Comparison of ENCODE assay signal across 22 cellular contexts in genomic region chr11:34899633-34900016, GRCh38. TPM values are rescaled to one million over a fixed set of nuclear protein-coding genes. Genes with fewer than 3 reads are reported as not detected.
A peak's percentile ranks its signal among the peaks of the same experiment; 100 is the strongest.
DNase-seq lines count a peak whose midpoint lies in the region; ATAC-seq, FAIRE-seq and TF ChIP-seq lines count a peak whose summit lies in the region.
"Had no signal": no experiment of that assay in that cellular context is flagged by ENCODE, and none has a peak within 500 bp of the region (broad histone marks: within the 10 kb centered on the region; RNA-seq: fewer than 3 reads in every experiment).

No MANE protein-coding gene starts in this region.

- TF ChIP-seq RAD21 in GM12878 (IDR thresholded peaks at IDR 0.05; ENCODE audit: insufficient read depth, low read depth, low read length): no peak

- no peak for TF ChIP-seq EP300 in GM12878 (IDR thresholded peaks at IDR 0.05; ENCODE audit: borderline replicate concordance in 1 of 2, control insufficient read depth in 1 of 2, low read depth in 2 of 2, low read length in 2 of 2)

- ATAC-seq in activated CD8-positive, alpha-beta T cell treated with anti-CD3 and anti-CD28 coated beads for 36 hours: no peak
- ATAC-seq in activated CD8-positive, alpha-beta T cell treated with anti-CD3 and anti-CD28 coated beads, Interleukin-2, amount 10 ng/mL, durations not matched to agents 7 days and 5 days: no peak
- no peak for ATAC-seq in GM12878
- no peak for ATAC-seq in HG03039 (IDR thresholded peaks at IDR 0.05; ENCODE audit: unreplicated experiment)
- no peak for ATAC-seq in GM19035 (IDR thresholded peaks at IDR 0.05; ENCODE audit: unreplicated experiment)

- no peak for TF ChIP-seq CTCF in activated CD8-positive, alpha-beta T cell treated with anti-CD3 and anti-CD28 coated beads for 36 hours (IDR thresholded peaks at IDR 0.05)
- TF ChIP-seq CTCF in GM12878 (IDR thresholded peaks at IDR 0.05 in 2 of 3, conservative IDR thresholded peaks at IDR 0.05 in 1 of 3; ENCODE audit: control insufficient read depth in 2 of 3, extremely low read depth in 1 of 3, insufficient read depth in 1 of 3, low read depth in 3 of 3, low read length in 3 of 3): no peak

- CTCF ChIA-PET in activated CD8-positive, alpha-beta T cell treated with anti-CD3 and anti-CD28 coated beads for 36 hours (lab: Charles Lee): interaction anchor here (1.2 to 1.9 kb wide), 3 partner anchors 18 to 314 kb away, joined by 3 to 5 read pairs (median 3); no protein-coding TSS in a partner anchor
- CTCF ChIA-PET in activated CD8-positive, alpha-beta T cell treated with anti-CD3 and anti-CD28 coated beads, Interleukin-2, amount 10 ng/mL, durations not matched to agents 7 days and 5 days (lab: Charles Lee): interaction anchor here (1.0 to 1.2 kb wide), 2 partner anchors 9 to 13 kb away, joined by 3 to 4 read pairs; no protein-coding TSS in a partner anchor
- CTCF ChIA-PET in GM12878 (lab: Yijun Ruan, JAX): interaction anchor here (0.9 to 1.6 kb wide), 2 partner anchors 312 to 314 kb away, joined by 3 to 4 read pairs; no protein-coding TSS in a partner anchor

- H4K20me1 ChIP-seq in GM12878 (ENCODE audit: control insufficient read depth, insufficient read depth): no peaks in the 10 kb centered on the region

- no peaks in the 10 kb centered on the region for H3K27me3 Mint-ChIP-seq in activated CD8-positive, alpha-beta T cell treated with anti-CD3 and anti-CD28 coated beads for 36 hours
- H3K27me3 Mint-ChIP-seq in activated CD8-positive, alpha-beta T cell treated with anti-CD3 and anti-CD28 coated beads, Interleukin-2, amount 10 ng/mL, durations not matched to agents 7 days and 5 days (ENCODE audit: low read depth): no peaks in the 10 kb centered on the region
- H3K27me3 Mint-ChIP-seq: activated CD4-positive, alpha-beta memory T cell treated with anti-CD3 and anti-CD28 coated beads, Interleukin-2, amount 10 ng/mL, durations not matched to agents 7 days and 5 days; activated T-cell treated with anti-CD3 and anti-CD28 coated beads, Interleukin-2, amount 50 U/mL, for 24 hours had no signal

- no peak overlapping the region for H3K4me2 ChIP-seq in GM12878 (ENCODE audit: control insufficient read depth, insufficient read depth)

- H3K4me3 ChIP-seq in GM12878: no peak overlapping the region
- H3K4me3 ChIP-seq: lower lobe of right lung, right atrium auricular region, suprapubic skin had no signal

- peak; percentile 36 for DNase-seq in activated CD8-positive, alpha-beta T cell treated with anti-CD3 and anti-CD28 coated beads for 36 hours
- no peak for DNase-seq in activated CD8-positive, alpha-beta T cell treated with anti-CD3 and anti-CD28 coated beads, Interleukin-2, amount 10 ng/mL, durations not matched to agents 7 days and 5 days
- DNase-seq in MV-4-11 (lab: John Stamatoyannopoulos, UW) (peak; percentile 41), GM12878 (ENCODE audit: low read depth, low spot score) (no peak), SKM-1 treated with dmso at 0.1 percent for 144 hours (lab: John Stamatoyannopoulos, UW; ENCODE audit: unreplicated experiment) (no peak)
- peak; percentile 44 for DNase-seq in stimulated activated CD8-positive, alpha-beta memory T cell treated with anti-CD3 and anti-CD28 coated beads, Interleukin-4, amount 100 ng/mL, for 48 hours
- DNase-seq: activated CD4-positive, alpha-beta memory T cell treated with anti-CD3 and anti-CD28 coated beads, Interleukin-2, amount 10 ng/mL, durations not matched to agents 7 days and 5 days; activated naive CD4-positive, alpha-beta T cell treated with Interleukin-2 at 50 U/mL for 16 hours; activated T-cell treated with anti-CD3 and anti-CD28 coated beads, Interleukin-2, amount 50 U/mL, for 24 hours; aorta; central memory CD4-positive, alpha-beta T cell; hippocampal formation; lower lobe of right lung; NCI-H1436; NCI-H526 treated with DMSO at 0.1 percent for 48 hours; T-helper 1 cell; WERI-Rb-1 had no signal

- SMC1A ChIA-PET in GM12878 (lab: Charles Lee; ENCODE audit: uncharacterized antibody, unreplicated experiment): no interaction called here

- peaks cover 53% of the 10 kb centered on the region for H3K36me3 Mint-ChIP-seq in activated CD8-positive, alpha-beta T cell treated with anti-CD3 and anti-CD28 coated beads for 36 hours (ENCODE audit: low read depth)
- H3K36me3 Mint-ChIP-seq in activated CD8-positive, alpha-beta T cell treated with anti-CD3 and anti-CD28 coated beads, Interleukin-2, amount 10 ng/mL, durations not matched to agents 7 days and 5 days (ENCODE audit: low read depth): peaks cover 41% of the 10 kb centered on the region

- H3K4me1 Mint-ChIP-seq in activated CD8-positive, alpha-beta T cell treated with anti-CD3 and anti-CD28 coated beads for 36 hours (ENCODE audit: low read depth): no peaks in the 10 kb centered on the region
- H3K4me1 Mint-ChIP-seq in activated CD8-positive, alpha-beta T cell treated with anti-CD3 and anti-CD28 coated beads, Interleukin-2, amount 10 ng/mL, durations not matched to agents 7 days and 5 days (ENCODE audit: low read depth): peaks cover 4% of the 10 kb centered on the region
- H3K4me1 Mint-ChIP-seq: activated CD4-positive, alpha-beta memory T cell treated with anti-CD3 and anti-CD28 coated beads, Interleukin-2, amount 10 ng/mL, durations not matched to agents 7 days and 5 days had no signal

- no peak overlapping the region for H3K27ac ChIP-seq in GM12878 (ENCODE audit: control insufficient read depth, insufficient read depth)
- H3K27ac ChIP-seq: lower lobe of right lung, right atrium auricular region, suprapubic skin, WERI-Rb-1 had no signal

- H3K4me1 ChIP-seq in GM12878 (ENCODE audit: control insufficient read depth, insufficient read depth, low read length): no peaks in the 10 kb centered on the region
- H3K4me1 ChIP-seq: lower lobe of right lung, right atrium auricular region, suprapubic skin had no signal

- TF ChIP-seq POLR2A in GM12878 (IDR thresholded peaks at IDR 0.05; ENCODE audit: low read depth, low read length): no peak

- peaks cover 42% of the 10 kb centered on the region for H3K9me3 Mint-ChIP-seq in activated CD8-positive, alpha-beta T cell treated with anti-CD3 and anti-CD28 coated beads for 36 hours
- H3K9me3 Mint-ChIP-seq in activated CD8-positive, alpha-beta T cell treated with anti-CD3 and anti-CD28 coated beads, Interleukin-2, amount 10 ng/mL, durations not matched to agents 7 days and 5 days (ENCODE audit: insufficient read depth): peaks cover 38% of the 10 kb centered on the region

- in situ Hi-C loops in GM12878 (cut with MboI): no loop called here

- H3K27ac Mint-ChIP-seq in activated CD8-positive, alpha-beta T cell treated with anti-CD3 and anti-CD28 coated beads for 36 hours: no peak overlapping the region
- no peak overlapping the region for H3K27ac Mint-ChIP-seq in activated CD8-positive, alpha-beta T cell treated with anti-CD3 and anti-CD28 coated beads, Interleukin-2, amount 10 ng/mL, durations not matched to agents 7 days and 5 days
- H3K27ac Mint-ChIP-seq: activated CD4-positive, alpha-beta memory T cell treated with anti-CD3 and anti-CD28 coated beads, Interleukin-2, amount 10 ng/mL, durations not matched to agents 7 days and 5 days; activated T-cell treated with anti-CD3 and anti-CD28 coated beads, Interleukin-2, amount 50 U/mL, for 24 hours had no signal

- no peak for FAIRE-seq in GM12878 (lab: Jason Lieb, UNC)
- FAIRE-seq: keratinocyte had no signal

- no peaks in the 10 kb centered on the region for H3K79me2 ChIP-seq in GM12878 (ENCODE audit: control insufficient read depth, insufficient read depth, low read length)

- H2AFZ ChIP-seq in GM12878 (ENCODE audit: control insufficient read depth, low read depth, low read length): no peak overlapping the region

- no peak overlapping the region for H3K9ac ChIP-seq in GM12878 (ENCODE audit: control insufficient read depth, insufficient read depth, low read length)

- no peak overlapping the region for H3K4me3 Mint-ChIP-seq in activated CD8-positive, alpha-beta T cell treated with anti-CD3 and anti-CD28 coated beads for 36 hours
- H3K4me3 Mint-ChIP-seq in activated CD8-positive, alpha-beta T cell treated with anti-CD3 and anti-CD28 coated beads, Interleukin-2, amount 10 ng/mL, durations not matched to agents 7 days and 5 days: no peak overlapping the region
- H3K4me3 Mint-ChIP-seq: activated CD4-positive, alpha-beta memory T cell treated with anti-CD3 and anti-CD28 coated beads, Interleukin-2, amount 10 ng/mL, durations not matched to agents 7 days and 5 days; activated T-cell treated with anti-CD3 and anti-CD28 coated beads, Interleukin-2, amount 50 U/mL, for 24 hours had no signal

- H3K27me3 ChIP-seq in GM12878 (replicated peaks in 1 of 2; ENCODE audit: control insufficient read depth in 2 of 2, insufficient read depth in 2 of 2, low read length in 1 of 2): no peaks in the 10 kb centered on the region
- H3K27me3 ChIP-seq: right atrium auricular region, suprapubic skin had no signal

- WGBS in GM12878 (ENCODE audit: insufficient coverage, insufficient replicate concordance, low lambda C conversion rate, missing lambda C conversion rate): 75% methylated on average over 5 of the region's 5 CpGs

- no TSS peak for BruUV-seq in GM12878 (replicated peaks; lab: Mats Ljungman, UMichigan)

- intact Hi-C loops in activated CD8-positive, alpha-beta T cell treated with anti-CD3 and anti-CD28 coated beads for 36 hours (cut with micrococcal nuclease): no loop called here
- intact Hi-C loops in GM12878 (cut with micrococcal nuclease; ENCODE audit: unreplicated experiment): no loop called here

- no peaks in the 10 kb centered on the region for H3K36me3 ChIP-seq in GM12878 (ENCODE audit: control insufficient read depth in 2 of 2, insufficient read depth in 2 of 2, low read length in 1 of 2)
- H3K36me3 ChIP-seq: lower lobe of right lung, right atrium auricular region, suprapubic skin had no signal

- peaks cover 28% of the 10 kb centered on the region for H3K9me3 ChIP-seq in GM12878 (replicated peaks; ENCODE audit: control insufficient read depth, insufficient read depth, low read length)
- H3K9me3 ChIP-seq: suprapubic skin had no signal

- RAD21 ChIA-PET in GM12878 (lab: Charles Lee; ENCODE audit: unreplicated experiment): no interaction called here

- POLR2A ChIA-PET in activated CD8-positive, alpha-beta T cell treated with anti-CD3 and anti-CD28 coated beads for 36 hours (lab: Charles Lee): no interaction called here
- POLR2A ChIA-PET in activated CD8-positive, alpha-beta T cell treated with anti-CD3 and anti-CD28 coated beads, Interleukin-2, amount 10 ng/mL, durations not matched to agents 7 days and 5 days (lab: Charles Lee): no interaction called here
- POLR2A ChIA-PET in GM12878 (lab: Charles Lee): no interaction called here

RNA-seq across cellular contexts. Expression of gene APIP, which starts 16.6 kb away (rescaled TPM):
- total RNA-seq in activated CD8-positive, alpha-beta T cell treated with anti-CD3 and anti-CD28 coated beads for 36 hours: 10 to 100 TPM; 34.4 to 39.0 TPM
- 10 to 100 TPM; 31.1 to 34.2 TPM for total RNA-seq in activated CD8-positive, alpha-beta T cell treated with anti-CD3 and anti-CD28 coated beads, Interleukin-2, amount 10 ng/mL, durations not matched to agents 7 days and 5 days
- total RNA-seq in GM12878 (2013; cell fraction: nucleolus; rRNA removed): 5.5 and 5.9 TPM in 2 replicates
- total RNA-seq in GM12878 (2014; rRNA removed) (34.7 and 40.1 TPM in 2 replicates), GM12878 (2014; rRNA removed; fragmentation: Illumina TruSeq; extraction: Trizol) (56.3 and 57.0 TPM in 2 replicates), GM12878 (2021) (40.7 and 40.8 TPM in 2 replicates)
- 15.5 TPM for polyA plus RNA-seq in GM12878 (2011; ENCODE audit: low read depth)
- polyA plus RNA-seq in GM12878 (2011; rRNA removed) (26.8 and 45.5 TPM in 2 replicates), GM12878 (2014; fragmentation: Illumina TruSeq; extraction: Trizol) (52.9 and 63.8 TPM in 2 replicates), GM12878 (2014; fragmentation: Nextera tagmentation; extraction: Ambion mirVana) (10 to 100 TPM; 85.4 to 87.1 TPM), GM12878 (2014; rRNA removed) (35.5 and 43.4 TPM in 2 replicates), GM12878 (2016; fragmentation: Nextera tagmentation; extraction: Ambion mirVana) (10 to 100 TPM; 52.6 to 59.4 TPM)
- 10.4 and 10.6 TPM in 2 replicates for polyA plus RNA-seq in GM12878 (2011; cell fraction: cytosol; rRNA removed)
- polyA plus RNA-seq in GM12878 (2011; cell fraction: nucleus; rRNA removed): 10.1 and 12.0 TPM in 2 replicates
- 27.0 and 28.1 TPM in 2 replicates for polyA plus RNA-seq in GM12878 (2012)
- polyA minus RNA-seq in GM12878 (2011; rRNA and poly(A)+ RNA removed): 4.1 and 6.0 TPM in 2 replicates
- polyA minus RNA-seq in GM12878 (2011; cell fraction: cytosol; rRNA and poly(A)+ RNA removed): 4.9 and 7.2 TPM in 2 replicates
- polyA minus RNA-seq in GM12878 (2011; cell fraction: nucleus; rRNA and poly(A)+ RNA removed): 1.8 and 2.3 TPM in 2 replicates

RNA-seq across cellular contexts. Expression of gene PDHX, which starts 16.8 kb away (rescaled TPM):
- total RNA-seq in activated CD8-positive, alpha-beta T cell treated with anti-CD3 and anti-CD28 coated beads for 36 hours: 10 to 100 TPM; 37.1 to 37.4 TPM
- 10 to 100 TPM; 32.3 TPM for total RNA-seq in activated CD8-positive, alpha-beta T cell treated with anti-CD3 and anti-CD28 coated beads, Interleukin-2, amount 10 ng/mL, durations not matched to agents 7 days and 5 days
- 47.9 and 51.5 TPM in 2 replicates for total RNA-seq in GM12878 (2013; cell fraction: nucleolus; rRNA removed)
- 22.4 and 28.0 TPM in 2 replicates for total RNA-seq in GM12878 (2014; rRNA removed)
- 27.6 and 29.8 TPM in 2 replicates for total RNA-seq in GM12878 (2014; rRNA removed; fragmentation: Illumina TruSeq; extraction: Trizol)
- 27.4 and 31.1 TPM in 2 replicates for total RNA-seq in GM12878 (2021)
- 11.6 TPM for polyA plus RNA-seq in GM12878 (2011; ENCODE audit: low read depth)
- polyA plus RNA-seq in GM12878 (2011; rRNA removed): 32.7 and 44.5 TPM in 2 replicates
- 15.1 and 16.0 TPM in 2 replicates for polyA plus RNA-seq in GM12878 (2011; cell fraction: cytosol; rRNA removed)
- 10.1 and 13.1 TPM in 2 replicates for polyA plus RNA-seq in GM12878 (2011; cell fraction: nucleus; rRNA removed)
- polyA plus RNA-seq in GM12878 (2012): 13.1 and 17.5 TPM in 2 replicates
- 28.7 and 31.5 TPM in 2 replicates for polyA plus RNA-seq in GM12878 (2014; fragmentation: Illumina TruSeq; extraction: Trizol)
- 10 to 100 TPM; 21.9 to 24.5 TPM for polyA plus RNA-seq in GM12878 (2014; fragmentation: Nextera tagmentation; extraction: Ambion mirVana)
- 13.2 and 14.5 TPM in 2 replicates for polyA plus RNA-seq in GM12878 (2014; rRNA removed)
- polyA plus RNA-seq in GM12878 (2016; fragmentation: Nextera tagmentation; extraction: Ambion mirVana): 10 to 100 TPM; 38.9 to 41.9 TPM
- 21.8 and 22.2 TPM in 2 replicates for polyA minus RNA-seq in GM12878 (2011; rRNA and poly(A)+ RNA removed)
- 6.9 and 10.9 TPM in 2 replicates for polyA minus RNA-seq in GM12878 (2011; cell fraction: cytosol; rRNA and poly(A)+ RNA removed)
- polyA minus RNA-seq in GM12878 (2011; cell fraction: nucleus; rRNA and poly(A)+ RNA removed): 12.0 and 19.4 TPM in 2 replicates

Comparison
In these comparisons a context has a peak if more than half of its experiments do, and no peak if none do; other contexts are left out.
1. DNase-seq: peak in activated CD8-positive, alpha-beta T cell treated with anti-CD3 and anti-CD28 coated beads for 36 hours (single experiment), MV-4-11 (single experiment) and stimulated activated CD8-positive, alpha-beta memory T cell treated with anti-CD3 and anti-CD28 coated beads, Interleukin-4, amount 100 ng/mL, for 48 hours (single experiment); none in activated CD8-positive, alpha-beta T cell treated with anti-CD3 and anti-CD28 coated beads, Interleukin-2, amount 10 ng/mL, durations not matched to agents 7 days and 5 days (single experiment), GM12878 (single experiment) and SKM-1 treated with dmso at 0.1 percent for 144 hours (single experiment).